Comparison of ENCODE assay signal across 27 cellular contexts in the genomic region with DNA sequence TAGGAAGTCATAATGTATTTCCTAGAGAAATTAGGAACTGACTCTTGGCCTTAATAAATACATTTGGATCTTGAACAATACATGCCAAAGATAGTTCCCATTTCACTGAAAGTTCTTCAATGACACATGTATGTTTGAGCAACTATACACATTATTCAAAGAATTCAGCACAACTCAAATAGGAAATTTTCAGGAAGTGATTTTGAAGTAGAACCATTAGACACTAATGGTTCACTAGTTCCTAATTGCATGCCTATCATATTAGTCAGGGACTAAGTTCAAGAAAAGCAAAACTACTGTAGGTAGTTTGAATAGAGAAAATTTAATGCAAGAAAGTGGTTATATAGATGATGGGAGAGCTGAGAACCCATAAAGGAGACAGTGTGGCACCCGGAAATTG.
"Had no signal": no experiment of that assay in that cellular context is flagged by ENCODE, and none has a peak within 500 bp of the region (broad histone marks: within the 10 kb centered on the region; RNA-seq: fewer than 3 reads in every experiment).

No MANE protein-coding gene starts in this region.

- H3K9me3 Mint-ChIP-seq: activated naive CD8-positive, alpha-beta T cell treated with anti-CD3 and anti-CD28 coated beads, Interleukin-2, amount 50 U/mL, for 24 hours; activated T-cell treated with anti-CD3 and anti-CD28 coated beads, Interleukin-2, amount 50 U/mL, for 4 hours; T-helper 1 cell treated with Interleukin-12 subunit alpha and Interleukin-12 subunit beta and Interleukin-4 antibody, amounts not matched to agents 30 μg/mL and 1 μg/mL, for 36 hours had no signal

- H3K27ac Mint-ChIP-seq: activated CD8-positive, alpha-beta memory T cell treated with anti-CD3 and anti-CD28 coated beads, Interleukin-2, amount 10 ng/mL, durations not matched to agents 7 days and 5 days; activated naive CD4-positive, alpha-beta T cell treated with anti-CD3 and anti-CD28 coated beads, Interleukin-2, amount 50 U/mL, for 72 hours; activated naive CD8-positive, alpha-beta T cell treated with anti-CD3 and anti-CD28 coated beads, Interleukin-2, amount 50 U/mL, for 24 hours; brain; T-helper 1 cell treated with Interleukin-12 subunit alpha and Interleukin-12 subunit beta and Interleukin-4 antibody, amounts not matched to agents 30 μg/mL and 1 μg/mL, for 36 hours; WTC11 had no signal

- H3K4me1 ChIP-seq: ascending aorta, Peyer's patch, SJSA1 had no signal

- H3K27ac ChIP-seq: ascending aorta, cardiac muscle cell, Peyer's patch, SJSA1 had no signal

- H3K4me3 Mint-ChIP-seq: activated CD8-positive, alpha-beta memory T cell treated with anti-CD3 and anti-CD28 coated beads, Interleukin-2, amount 10 ng/mL, durations not matched to agents 7 days and 5 days; activated naive CD8-positive, alpha-beta T cell treated with anti-CD3 and anti-CD28 coated beads, Interleukin-2, amount 50 U/mL, for 24 hours; activated T-cell treated with anti-CD3 and anti-CD28 coated beads, Interleukin-2, amount 50 U/mL, for 4 hours; brain; T-helper 1 cell treated with Interleukin-12 subunit alpha and Interleukin-12 subunit beta and Interleukin-4 antibody, amounts not matched to agents 30 μg/mL and 1 μg/mL, for 36 hours; WTC11 had no signal

- H3K4me3 ChIP-seq: ascending aorta, cardiac muscle cell, MG63, Peyer's patch, SJSA1 had no signal

- H3K9me3 ChIP-seq: ascending aorta, MG63, Peyer's patch, SJSA1 had no signal

- H3K4me1 Mint-ChIP-seq: activated CD8-positive, alpha-beta memory T cell treated with anti-CD3 and anti-CD28 coated beads, Interleukin-2, amount 10 ng/mL, durations not matched to agents 7 days and 5 days; activated naive CD8-positive, alpha-beta T cell treated with anti-CD3 and anti-CD28 coated beads, Interleukin-2, amount 50 U/mL, for 24 hours; brain had no signal

- H3K27me3 Mint-ChIP-seq: activated CD8-positive, alpha-beta memory T cell treated with anti-CD3 and anti-CD28 coated beads, Interleukin-2, amount 10 ng/mL, durations not matched to agents 7 days and 5 days; brain had no signal

- DNase-seq: activated CD4-positive, alpha-beta T cell treated with anti-CD3 and anti-CD28 coated beads for 48 hours; activated CD4-positive, alpha-beta T cell treated with anti-CD3 and anti-CD28 coated beads, Interleukin-2, amount 50 U/mL, for 4 hours; activated CD4-positive, CD25-positive, alpha-beta regulatory T cell treated with anti-CD3 and anti-CD28 coated beads, Interleukin-2, amount 50 U/mL, for 72 hours; activated CD8-positive, alpha-beta memory T cell treated with anti-CD3 and anti-CD28 coated beads, Interleukin-2, amount 10 ng/mL, durations not matched to agents 7 days and 5 days; activated effector memory CD4-positive, alpha-beta T cell treated with anti-CD3 and anti-CD28 coated beads, Interleukin-2, amount 50 U/mL, for 16 hours; activated naive CD4-positive, alpha-beta T cell treated with Interleukin-2 at 50 U/mL for 16 hours; activated naive CD8-positive, alpha-beta T cell treated with anti-CD3 and anti-CD28 coated beads, Interleukin-2, amount 50 U/mL, for 24 hours; activated T-cell treated with anti-CD3 and anti-CD28 coated beads, Interleukin-2, amount 50 U/mL, for 4 hours; amniotic stem cell; MG63; MV-4-11; NCI-H1092 treated with DMSO at 0.1 percent for 48 hours; NCI-H1436; NCI-H187; NCI-H2081; NCI-H510A treated with DMSO at 0.1 percent for 48 hours; NCI-H69; NK-92 treated with Interleukin-12 subunit alpha and Interleukin-12 subunit beta, amount 100 ng/mL, for 24 hours; Peyer's patch; SHP77 had no signal

- H3K36me3 Mint-ChIP-seq: activated CD8-positive, alpha-beta memory T cell treated with anti-CD3 and anti-CD28 coated beads, Interleukin-2, amount 10 ng/mL, durations not matched to agents 7 days and 5 days; activated naive CD4-positive, alpha-beta T cell treated with anti-CD3 and anti-CD28 coated beads, Interleukin-2, amount 50 U/mL, for 72 hours; brain; WTC11 had no signal

- H3K36me3 ChIP-seq: ascending aorta, cardiac muscle cell, MG63, Peyer's patch, SJSA1 had no signal

- H3K27me3 ChIP-seq: ascending aorta, cardiac muscle cell, MG63, Peyer's patch, SJSA1 had no signal
